8 cellular contexts compared by ENCODE assay signal in genomic region chr11:76814414-76814813, GRCh38.
"Had no signal": no experiment of that assay in that cellular context is flagged by ENCODE, and none has a peak within 500 bp of the region (broad histone marks: within the 10 kb centered on the region; RNA-seq: fewer than 3 reads in every experiment).

No MANE protein-coding gene starts in this region.

- ATAC-seq: GM12878 had no signal

- FAIRE-seq: G401.6, GM12878, GM12891, GM12892, GM18507, GM19239 had no signal

- H3K4me3 ChIP-seq: GM12878 had no signal

- DNase-seq: GDM1, GF-D8 had no signal
